In genomic region chr6:38792356-38792755, GRCh38 we compare ENCODE assay signal across 16 cellular contexts.
DNase-seq lines count a peak whose midpoint lies in the region; ATAC-seq and TF ChIP-seq lines count a peak whose summit lies in the region.
"Had no signal": no experiment of that assay in that cellular context is flagged by ENCODE, and none has a peak within 500 bp of the region (broad histone marks: within the 10 kb centered on the region; RNA-seq: fewer than 3 reads in every experiment).

No MANE protein-coding gene starts in this region.

- no peaks in the 10 kb centered on the region for H3K9me2 ChIP-seq in PC-9 (ENCODE audit: insufficient read depth)

- H3K27me3 ChIP-seq in PC-9 (ENCODE audit: insufficient read depth, low read depth) (no peaks in the 10 kb centered on the region), vagina (no peaks in the 10 kb centered on the region)
- H3K27me3 ChIP-seq: BLaER1 had no signal

- H3K4me1 Mint-ChIP-seq in nephron progenitor cell: peaks cover 17% of the 10 kb centered on the region
- H3K4me1 Mint-ChIP-seq: CD4-positive, CD25-positive, alpha-beta regulatory T cell had no signal

- H3K4me1 ChIP-seq in PC-9 (replicated peaks; ENCODE audit: insufficient read depth) (peaks cover 8% of the 10 kb centered on the region), vagina (peaks cover 13% of the 10 kb centered on the region)
- H3K4me1 ChIP-seq: BLaER1 had no signal

- H3K4me3 ChIP-seq in PC-9 (no peak overlapping the region), vagina (no peak overlapping the region)
- H3K4me3 ChIP-seq: BLaER1 had no signal

- H3K9me3 ChIP-seq in PC-9 (ENCODE audit: insufficient read depth, low read depth): no peaks in the 10 kb centered on the region
- H3K9me3 ChIP-seq in vagina: no peaks in the 10 kb centered on the region
- H3K9me3 ChIP-seq: BLaER1 had no signal

- H3K27ac Mint-ChIP-seq in nephron progenitor cell: peak overlapping the region; percentile 72
- H3K27ac Mint-ChIP-seq: CD4-positive, CD25-positive, alpha-beta regulatory T cell; H9 had no signal

- no peaks in the 10 kb centered on the region for H3K36me3 Mint-ChIP-seq in nephron progenitor cell (ENCODE audit: low read depth)
- H3K36me3 Mint-ChIP-seq: CD4-positive, CD25-positive, alpha-beta regulatory T cell had no signal

- no peaks in the 10 kb centered on the region for H3K9me3 Mint-ChIP-seq in nephron progenitor cell
- H3K9me3 Mint-ChIP-seq: H9 had no signal

- H3F3A ChIP-seq in PC-9 (ENCODE audit: insufficient read depth, low read depth): no peaks in the 10 kb centered on the region

- no peak for TF ChIP-seq POLR2A in vagina (IDR thresholded peaks at IDR 0.05)

- H3K27me3 Mint-ChIP-seq in nephron progenitor cell (ENCODE audit: low read depth, poor library complexity): peaks cover 6% of the 10 kb centered on the region

- intact Hi-C loops in PC-9 (cut with micrococcal nuclease; ENCODE audit: unreplicated experiment): no loop called here
- intact Hi-C loops in vagina (cut with DNase I): no loop called here

- no peak overlapping the region for H3K4me3 Mint-ChIP-seq in nephron progenitor cell
- H3K4me3 Mint-ChIP-seq: CD4-positive, CD25-positive, alpha-beta regulatory T cell; H9 had no signal

- TF ChIP-seq CTCF in C4-2B (conservative IDR thresholded peaks at IDR 0.05) (no peak), PC-9 (conservative IDR thresholded peaks at IDR 0.05) (no peak), nephron progenitor cell (IDR thresholded peaks at IDR 0.05) (no peak), vagina (IDR thresholded peaks at IDR 0.05) (no peak)

- no peaks in the 10 kb centered on the region for H3K36me3 ChIP-seq in PC-9 (ENCODE audit: low read depth)
- no peaks in the 10 kb centered on the region for H3K36me3 ChIP-seq in vagina
- H3K36me3 ChIP-seq: BLaER1 had no signal

- CTCF ChIA-PET in PC-9 (lab: Charles Lee): interaction anchor here (0.6 kb wide), 1 partner anchor 23 kb away, joined by 3 read pairs; no protein-coding TSS in a partner anchor

- no peak overlapping the region for H3K4me2 ChIP-seq in PC-9
- H3K4me2 ChIP-seq: BLaER1 had no signal

- BruUV-seq in PC-9 (replicated peaks; lab: Mats Ljungman, UMichigan): no TSS peak

- H3K27ac ChIP-seq in C4-2B (peak overlapping the region; percentile 54), PC-9 (peak overlapping the region; percentile 39), epithelial cell of prostate (peak overlapping the region; percentile 33), vagina (no peak overlapping the region)
- H3K27ac ChIP-seq: BLaER1 had no signal

- H4K20me1 ChIP-seq in PC-9 (ENCODE audit: insufficient read depth): no peaks in the 10 kb centered on the region
- H4K20me1 ChIP-seq: BLaER1 had no signal

- H2AFZ ChIP-seq in PC-9: no peak overlapping the region; the same call in 1 of the 2 replicates

- ATAC-seq in left lobe of liver: no peak
- ATAC-seq in HG02798 (IDR thresholded peaks at IDR 0.05; ENCODE audit: poor library complexity, unreplicated experiment): no peak

- H3K79me2 ChIP-seq in PC-9 (ENCODE audit: low read depth): no peaks in the 10 kb centered on the region

- POLR2A ChIA-PET in PC-9 (lab: Charles Lee; ENCODE audit: unreplicated experiment): no interaction called here

- peak in 1 of 2 experiments; percentile 88 for DNase-seq in PC-9
- DNase-seq in epithelial cell of prostate (ENCODE audit: low read depth, low spot score): peak; percentile 57
- no peak for DNase-seq in nephron progenitor cell
- DNase-seq in NCI-H526 (lab: John Stamatoyannopoulos, UW): no peak
- DNase-seq in left lobe of liver (ENCODE audit: low spot score): no peak
- no peak for DNase-seq in vagina (ENCODE audit: extremely low spot score in 2 of 2)
- DNase-seq: 8988T; AML-193; CD4-positive, CD25-positive, alpha-beta regulatory T cell; DMS53; GF-D8; GOT3; H9 had no signal
